Comparison of ENCODE assay signal across 1 cellular context in the genomic region with DNA sequence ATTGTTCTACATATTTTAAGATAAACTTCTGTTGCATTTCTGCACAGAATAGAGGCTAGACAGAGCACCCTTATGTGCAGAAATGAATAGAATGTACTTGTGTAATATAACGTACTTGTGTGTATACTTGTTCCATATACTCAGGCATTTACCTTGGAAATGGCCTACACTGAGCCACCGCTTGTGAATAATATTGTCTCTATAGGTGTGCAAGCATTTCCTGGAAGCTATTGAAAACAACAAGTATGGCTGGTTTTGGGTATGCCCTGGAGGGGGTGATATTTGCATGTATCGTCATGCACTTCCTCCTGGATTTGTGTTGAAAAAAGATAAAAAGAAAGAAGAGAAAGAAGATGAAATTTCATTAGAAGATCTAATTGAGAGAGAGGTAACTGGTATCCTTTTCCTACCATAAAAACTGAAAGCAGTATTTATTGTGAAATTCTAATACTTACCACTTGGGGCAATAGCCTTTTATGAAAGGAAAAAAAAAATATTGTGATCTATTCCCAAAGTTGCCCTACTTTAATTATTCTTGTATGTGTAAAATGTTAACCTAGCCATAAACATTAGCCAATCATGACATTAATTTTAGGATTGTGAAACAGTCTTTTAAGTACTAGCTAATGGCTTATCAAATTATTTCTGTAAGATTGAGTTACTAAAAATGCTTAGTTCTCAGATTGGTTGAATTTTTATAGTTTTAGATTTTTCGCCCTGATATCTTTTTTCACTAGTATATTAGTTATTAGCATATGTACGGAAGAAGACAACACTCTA.
TF ChIP-seq lines count a peak whose summit lies in the region.

No MANE protein-coding gene starts in this region.

TF ChIP-seq in IMR-90, 13 proteins besides CTCF, POLR2A, EP300 and RAD21:
- TF ChIP-seq CEBPB (IDR thresholded peaks at IDR 0.05; ENCODE audit: low read depth, low read length) (peak; percentile 57; the same call in 1 of the 2 replicates), SMC3 (IDR thresholded peaks at IDR 0.05; ENCODE audit: low read depth, low read length) (peak; percentile 61; the same call in 1 of the 2 replicates), NFE2L2 (IDR thresholded peaks at IDR 0.05; ENCODE audit: low read depth, low read length) (no peak)
